ENCODE assay signal across 27 cellular contexts in the genomic region with DNA sequence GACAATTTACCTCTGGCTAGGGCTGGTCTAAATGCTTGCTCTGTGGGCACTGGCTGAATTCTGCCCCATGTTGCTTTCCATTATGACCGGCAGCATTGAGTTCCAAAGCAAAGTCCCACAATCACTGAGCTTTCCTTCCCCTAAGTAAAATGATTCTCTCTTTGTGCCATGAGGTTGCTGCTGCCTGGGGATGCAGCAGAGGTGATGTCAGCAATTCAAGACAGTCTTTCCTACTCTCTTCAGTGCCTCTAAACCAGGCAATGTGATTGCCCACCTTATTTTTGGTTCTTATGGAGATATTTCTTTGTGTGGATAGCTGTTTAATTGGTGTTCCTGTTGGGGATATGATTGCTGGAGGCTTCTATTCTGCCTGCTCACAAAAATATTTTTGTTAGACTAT.
"Had no signal": no experiment of that assay in that cellular context is flagged by ENCODE, and none has a peak within 500 bp of the region (broad histone marks: within the 10 kb centered on the region; RNA-seq: fewer than 3 reads in every experiment).

No MANE protein-coding gene starts in this region.

- H3K4me1 ChIP-seq: lower lobe of right lung, pancreas, prostate gland, suprapubic skin, tibial artery, uterus had no signal

- H3K27ac Mint-ChIP-seq: immature natural killer cell; mesothelial cell of epicardium; naive B cell; natural killer cell; stimulated activated effector memory CD8-positive, alpha-beta T cell treated with anti-CD3 and anti-CD28 coated beads, Interleukin-12 subunit alpha, Interleukin-12 subunit beta, amount 100 ng/mL, for 72 hours; stimulated activated naive CD8-positive, alpha-beta T cell treated with anti-CD3 and anti-CD28 coated beads, Interleukin-15, Interleukin-2, amounts not matched to agents 100 ng/mL and 50 ng/mL, for 24 hours had no signal

- H3K4me1 Mint-ChIP-seq: immature natural killer cell; mesothelial cell of epicardium; naive B cell; natural killer cell; stimulated activated effector memory CD8-positive, alpha-beta T cell treated with anti-CD3 and anti-CD28 coated beads, Interleukin-12 subunit alpha, Interleukin-12 subunit beta, amount 100 ng/mL, for 72 hours had no signal

- DNase-seq: hippocampal formation; immature natural killer cell; lower lobe of right lung; mammary epithelial cell; mesenchymal stem cell; naive B cell; natural killer cell; nucleus accumbens; retina; stimulated activated CD4-positive, alpha-beta T cell treated with anti-CD3 and anti-CD28 coated beads, Interleukin-12 subunit alpha, Interleukin-12 subunit beta, amount 100 ng/mL, for 4 hours; stimulated activated CD4-positive, alpha-beta T cell treated with anti-CD3 and anti-CD28 coated beads, Interleukin-15, amount 100 ng/mL, for 24 hours; stimulated activated CD4-positive, alpha-beta T cell treated with anti-CD3 and anti-CD28 coated beads, Interleukin-2, amount 100 ng/mL, for 24 hours; stimulated activated CD4-positive, alpha-beta T cell treated with anti-CD3 and anti-CD28 coated beads, Interleukin-4, amount 100 ng/mL, for 1 hour; stimulated activated naive CD4-positive, alpha-beta T cell; tibial artery; trophoblast cell; uterus had no signal

- H3K9me3 ChIP-seq: lower lobe of right lung, pancreas, prostate gland, suprapubic skin, thoracic aorta, tibial artery, uterus had no signal

- H3K27me3 ChIP-seq: pancreas, suprapubic skin, tibial artery, uterus had no signal

- H3K36me3 Mint-ChIP-seq: immature natural killer cell; mesothelial cell of epicardium; naive B cell; natural killer cell; stimulated activated effector memory CD8-positive, alpha-beta T cell treated with anti-CD3 and anti-CD28 coated beads, Interleukin-12 subunit alpha, Interleukin-12 subunit beta, amount 100 ng/mL, for 72 hours had no signal

- H3K27me3 Mint-ChIP-seq: naive B cell; stimulated activated naive CD8-positive, alpha-beta T cell treated with anti-CD3 and anti-CD28 coated beads, Interleukin-15, Interleukin-2, amounts not matched to agents 100 ng/mL and 50 ng/mL, for 24 hours had no signal

- H3K27ac ChIP-seq: lower lobe of right lung, pancreas, prostate gland, skin epidermis, suprapubic skin, thoracic aorta, tibial artery, uterus had no signal

- H3K4me3 ChIP-seq: lower lobe of right lung, pancreas, prostate gland, skin epidermis, suprapubic skin, thoracic aorta, tibial artery, uterus had no signal

- H3K4me3 Mint-ChIP-seq: immature natural killer cell; mesothelial cell of epicardium; natural killer cell; stimulated activated effector memory CD8-positive, alpha-beta T cell treated with anti-CD3 and anti-CD28 coated beads, Interleukin-12 subunit alpha, Interleukin-12 subunit beta, amount 100 ng/mL, for 72 hours; stimulated activated naive CD8-positive, alpha-beta T cell treated with anti-CD3 and anti-CD28 coated beads, Interleukin-15, Interleukin-2, amounts not matched to agents 100 ng/mL and 50 ng/mL, for 24 hours had no signal

- ATAC-seq: natural killer cell; pancreas; right cardiac atrium; sciatic nerve; stimulated activated effector memory CD8-positive, alpha-beta T cell treated with anti-CD3 and anti-CD28 coated beads, Interleukin-12 subunit alpha, Interleukin-12 subunit beta, amount 100 ng/mL, for 72 hours had no signal

- H3K36me3 ChIP-seq: lower lobe of right lung, pancreas, prostate gland, suprapubic skin, thoracic aorta, tibial artery had no signal
